In genomic region chr19:120443-121135, GRCh38 we compare ENCODE assay signal across 12 cellular contexts. TPM values are rescaled to one million over a fixed set of nuclear protein-coding genes. Genes with fewer than 3 reads are reported as not detected.
DNase-seq lines count a peak whose midpoint lies in the region; ATAC-seq and TF ChIP-seq lines count a peak whose summit lies in the region.
"Not testable (repeated sequence)": the region's sequence is repeated elsewhere in the genome, so short reads cannot be mapped to it uniquely, and the experiment has no call there.
"Had no signal": no experiment of that assay in that cellular context is flagged by ENCODE, and none has a peak within 500 bp of the region (broad histone marks: within the 10 kb centered on the region; RNA-seq: fewer than 3 reads in every experiment).

No MANE protein-coding gene starts in this region.

- not testable (repeated sequence) for H3K36me3 Mint-ChIP-seq in GM23338 (ENCODE audit: low read depth); activated naive CD8-positive, alpha-beta T cell treated with anti-CD3 and anti-CD28 coated beads, Interleukin-2, amount 10 ng/mL, durations not matched to agents 7 days and 5 days; stimulated activated effector memory CD8-positive, alpha-beta T cell treated with anti-CD3 and anti-CD28 coated beads, Interleukin-12 subunit alpha, Interleukin-12 subunit beta, amount 100 ng/mL, for 72 hours

- DNase-seq in GM23338 (ENCODE audit: low spot score); left colon; lower lobe of right lung; upper lobe of right lung: not testable (repeated sequence)
- peak; percentile 3 for DNase-seq in activated naive CD8-positive, alpha-beta T cell treated with anti-CD3 and anti-CD28 coated beads, Interleukin-2, amount 10 ng/mL, durations not matched to agents 7 days and 5 days
- peak in 1 of 2 donors; percentile 8 for DNase-seq in stimulated activated effector memory CD8-positive, alpha-beta T cell treated with anti-CD3 and anti-CD28 coated beads, Interleukin-12 subunit alpha, Interleukin-12 subunit beta, amount 100 ng/mL, for 72 hours (ENCODE audit: low spot score in 2 of 2)

- H3K4me2 ChIP-seq in GM23338, result not testable (repeated sequence)

- H4K20me1 ChIP-seq in GM23338 (replicated peaks; ENCODE audit: insufficient read depth), result not testable (repeated sequence)

- not testable (repeated sequence) for H3K27ac ChIP-seq in GM23338 (ENCODE audit: low read depth); lower lobe of right lung; upper lobe of right lung

- H3K4me3 Mint-ChIP-seq in GM23338; activated naive CD8-positive, alpha-beta T cell treated with anti-CD3 and anti-CD28 coated beads, Interleukin-2, amount 10 ng/mL, durations not matched to agents 7 days and 5 days; stimulated activated effector memory CD8-positive, alpha-beta T cell treated with anti-CD3 and anti-CD28 coated beads, Interleukin-12 subunit alpha, Interleukin-12 subunit beta, amount 100 ng/mL, for 72 hours: not testable (repeated sequence)

- POLR2A ChIA-PET in activated naive CD8-positive, alpha-beta T cell treated with anti-CD3 and anti-CD28 coated beads, Interleukin-2, amount 10 ng/mL, durations not matched to agents 7 days and 5 days (lab: Charles Lee), result not testable (repeated sequence)

- intact Hi-C loops in left colon (cut with DNase I, micrococcal nuclease); lower lobe of right lung (cut with DNase I); upper lobe of right lung (cut with DNase I): not testable (repeated sequence)

- not testable (repeated sequence) for H3K4me3 ChIP-seq in GM23338, lower lobe of right lung, upper lobe of right lung

- H2AFZ ChIP-seq in GM23338, result not testable (repeated sequence)

- not testable (repeated sequence) for H3K9me2 ChIP-seq in GM23338 (ENCODE audit: insufficient read depth)

- not testable (repeated sequence) for H3F3A ChIP-seq in GM23338 (replicated peaks; ENCODE audit: low read depth)

- not testable (repeated sequence) for H3K4me1 Mint-ChIP-seq in GM23338; activated naive CD8-positive, alpha-beta T cell treated with anti-CD3 and anti-CD28 coated beads, Interleukin-2, amount 10 ng/mL, durations not matched to agents 7 days and 5 days; stimulated activated effector memory CD8-positive, alpha-beta T cell treated with anti-CD3 and anti-CD28 coated beads, Interleukin-12 subunit alpha, Interleukin-12 subunit beta, amount 100 ng/mL, for 72 hours

- not testable (repeated sequence) for H3K27me3 ChIP-seq in GM23338 (ENCODE audit: insufficient read depth); lower lobe of right lung (ENCODE audit: low read depth); upper lobe of right lung

- peak; percentile 43; the same call in 2 of the 3 replicates for ATAC-seq in GM23338
- ATAC-seq in activated naive CD8-positive, alpha-beta T cell treated with anti-CD3 and anti-CD28 coated beads, Interleukin-2, amount 10 ng/mL, durations not matched to agents 7 days and 5 days (ENCODE audit: low read depth), result not testable (repeated sequence)
- ATAC-seq in left colon, result peak; percentile 100
- ATAC-seq in lower lobe of right lung, result peak; percentile 88 to 96
- peak; percentile 40 for ATAC-seq in stimulated activated effector memory CD8-positive, alpha-beta T cell treated with anti-CD3 and anti-CD28 coated beads, Interleukin-12 subunit alpha, Interleukin-12 subunit beta, amount 100 ng/mL, for 72 hours
- ATAC-seq in upper lobe of right lung, result peak; percentile 90

- not testable (repeated sequence) for TF ChIP-seq CTCF in GM23338 (conservative IDR thresholded peaks at IDR 0.05; ENCODE audit: low read depth in 2 of 2); lower lobe of right lung (IDR thresholded peaks at IDR 0.05); upper lobe of right lung (IDR thresholded peaks at IDR 0.05)

- not testable (repeated sequence) for H3K79me2 ChIP-seq in GM23338 (replicated peaks; ENCODE audit: insufficient read depth)

- H3K4me1 ChIP-seq in GM23338 (ENCODE audit: insufficient read depth); lower lobe of right lung; upper lobe of right lung: not testable (repeated sequence)

- H3K36me3 ChIP-seq in GM23338 (ENCODE audit: insufficient read depth); lower lobe of right lung; upper lobe of right lung: not testable (repeated sequence)

- H3K9me3 ChIP-seq in lower lobe of right lung, upper lobe of right lung: not testable (repeated sequence)

- not testable (repeated sequence) for H3K27ac Mint-ChIP-seq in GM23338; activated naive CD8-positive, alpha-beta T cell treated with anti-CD3 and anti-CD28 coated beads, Interleukin-2, amount 10 ng/mL, durations not matched to agents 7 days and 5 days; stimulated activated effector memory CD8-positive, alpha-beta T cell treated with anti-CD3 and anti-CD28 coated beads, Interleukin-12 subunit alpha, Interleukin-12 subunit beta, amount 100 ng/mL, for 72 hours

- not testable (repeated sequence) for H3K9me3 Mint-ChIP-seq in GM23338; activated naive CD8-positive, alpha-beta T cell treated with anti-CD3 and anti-CD28 coated beads, Interleukin-2, amount 10 ng/mL, durations not matched to agents 7 days and 5 days; stimulated activated effector memory CD8-positive, alpha-beta T cell treated with anti-CD3 and anti-CD28 coated beads, Interleukin-12 subunit alpha, Interleukin-12 subunit beta, amount 100 ng/mL, for 72 hours

- not testable (repeated sequence) for H3K27me3 Mint-ChIP-seq in GM23338 (ENCODE audit: insufficient read depth, low read depth, poor library complexity); activated naive CD8-positive, alpha-beta T cell treated with anti-CD3 and anti-CD28 coated beads, Interleukin-2, amount 10 ng/mL, durations not matched to agents 7 days and 5 days

RNA-seq across cellular contexts. Expression of gene OR4F17, which starts 13.7 kb away (rescaled TPM):
- total RNA-seq in GM23338 (2014; rRNA removed; shearing (Covaris generic)), result not detected in 2 replicates
- polyA plus RNA-seq in GM23338 (2016; fragmentation: Nextera tagmentation; extraction: Ambion mirVana), result 0.36 TPM in 1 of 2 replicates, not detected in the other
- total RNA-seq in activated naive CD8-positive, alpha-beta T cell treated with anti-CD3 and anti-CD28 coated beads, Interleukin-2, amount 10 ng/mL, durations not matched to agents 7 days and 5 days, result not detected
- total RNA-seq in left colon, result not detected
- not detected for total RNA-seq in lower lobe of right lung
- total RNA-seq in upper lobe of right lung, result not detected
- total RNA-seq: CD4-positive, alpha-beta T cell; CD8-positive, alpha-beta memory T cell; Daoy; G401 had no signal
- polyA plus RNA-seq: A549; CD14-positive monocyte; CD8-positive, alpha-beta memory T cell had no signal
